ENCODE assay signal across 3 cellular contexts in genomic region chr17:79722787-79723186, GRCh38.
TF ChIP-seq lines count a peak whose summit lies in the region.

No MANE protein-coding gene starts in this region.

TF ChIP-seq in HepG2, 621 proteins besides CTCF, POLR2A, EP300 and RAD21:
- TF ChIP-seq MEIS1 (CRISPR knock-in tag; IDR thresholded peaks at IDR 0.05; ENCODE audit: borderline replicate concordance) (no peak), SMC3 (IDR thresholded peaks at IDR 0.05; ENCODE audit: low read length) (no peak), CBX5 (CRISPR knock-in tag; IDR thresholded peaks at IDR 0.05; ENCODE audit: borderline replicate concordance) (no peak), ZNF768 (CRISPR knock-in tag; IDR thresholded peaks at IDR 0.05) (no peak), ZNF589 (CRISPR knock-in tag; conservative IDR thresholded peaks at IDR 0.05) (0 out of 2 replicates have a peak, but pooled peaks have one; percentile 52), NR1H2 (CRISPR knock-in tag; IDR thresholded peaks at IDR 0.05; ENCODE audit: borderline replicate concordance, low read depth) (no peak), ZNF737 (CRISPR knock-in tag; IDR thresholded peaks at IDR 0.05; ENCODE audit: borderline replicate concordance) (0 out of 2 replicates have a peak, but pooled peaks have one; percentile 34), SCMH1 (CRISPR knock-in tag; IDR thresholded peaks at IDR 0.05; ENCODE audit: borderline replicate concordance) (peak; percentile 54; the same call in 1 of the 2 replicates)
- TF ChIP-seq, protein P1, sequence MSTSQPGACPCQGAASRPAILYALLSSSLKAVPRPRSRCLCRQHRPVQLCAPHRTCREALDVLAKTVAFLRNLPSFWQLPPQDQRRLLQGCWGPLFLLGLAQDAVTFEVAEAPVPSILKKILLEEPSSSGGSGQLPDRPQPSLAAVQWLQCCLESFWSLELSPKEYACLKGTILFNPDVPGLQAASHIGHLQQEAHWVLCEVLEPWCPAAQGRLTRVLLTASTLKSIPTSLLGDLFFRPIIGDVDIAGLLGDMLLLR (CRISPR knock-in tag; IDR thresholded peaks at IDR 0.05), result 0 out of 2 replicates have a peak, but pooled peaks have one; percentile 21
- TF ChIP-seq, protein P2, sequence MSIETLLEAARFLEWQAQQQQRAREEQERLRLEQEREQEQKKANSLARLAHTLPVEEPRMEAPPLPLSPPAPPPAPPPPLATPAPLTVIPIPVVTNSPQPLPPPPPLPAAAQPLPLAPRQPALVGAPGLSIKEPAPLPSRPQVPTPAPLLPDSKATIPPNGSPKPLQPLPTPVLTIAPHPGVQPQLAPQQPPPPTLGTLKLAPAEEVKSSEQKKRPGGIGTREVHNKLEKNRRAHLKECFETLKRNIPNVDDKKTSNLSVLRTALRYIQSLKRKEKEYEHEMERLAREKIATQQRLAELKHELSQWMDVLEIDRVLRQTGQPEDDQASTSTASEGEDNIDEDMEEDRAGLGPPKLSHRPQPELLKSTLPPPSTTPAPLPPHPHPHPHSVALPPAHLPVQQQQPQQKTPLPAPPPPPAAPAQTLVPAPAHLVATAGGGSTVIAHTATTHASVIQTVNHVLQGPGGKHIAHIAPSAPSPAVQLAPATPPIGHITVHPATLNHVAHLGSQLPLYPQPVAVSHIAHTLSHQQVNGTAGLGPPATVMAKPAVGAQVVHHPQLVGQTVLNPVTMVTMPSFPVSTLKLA (IDR thresholded peaks at IDR 0.05), result peak; percentile 80

TF ChIP-seq in GM12878, 131 proteins besides CTCF, POLR2A, EP300 and RAD21:
- TF ChIP-seq HDGF (IDR thresholded peaks at IDR 0.05), result no peak
- TF ChIP-seq, protein P3, sequence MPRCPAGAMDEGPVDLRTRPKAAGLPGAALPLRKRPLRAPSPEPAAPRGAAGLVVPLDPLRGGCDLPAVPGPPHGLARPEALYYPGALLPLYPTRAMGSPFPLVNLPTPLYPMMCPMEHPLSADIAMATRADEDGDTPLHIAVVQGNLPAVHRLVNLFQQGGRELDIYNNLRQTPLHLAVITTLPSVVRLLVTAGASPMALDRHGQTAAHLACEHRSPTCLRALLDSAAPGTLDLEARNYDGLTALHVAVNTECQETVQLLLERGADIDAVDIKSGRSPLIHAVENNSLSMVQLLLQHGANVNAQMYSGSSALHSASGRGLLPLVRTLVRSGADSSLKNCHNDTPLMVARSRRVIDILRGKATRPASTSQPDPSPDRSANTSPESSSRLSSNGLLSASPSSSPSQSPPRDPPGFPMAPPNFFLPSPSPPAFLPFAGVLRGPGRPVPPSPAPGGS (IDR thresholded peaks at IDR 0.05; ENCODE audit: borderline replicate concordance, insufficient read depth, low read depth, low read length, poor library complexity, severe bottlenecking), result peak; percentile 87
- TF ChIP-seq, protein P4, sequence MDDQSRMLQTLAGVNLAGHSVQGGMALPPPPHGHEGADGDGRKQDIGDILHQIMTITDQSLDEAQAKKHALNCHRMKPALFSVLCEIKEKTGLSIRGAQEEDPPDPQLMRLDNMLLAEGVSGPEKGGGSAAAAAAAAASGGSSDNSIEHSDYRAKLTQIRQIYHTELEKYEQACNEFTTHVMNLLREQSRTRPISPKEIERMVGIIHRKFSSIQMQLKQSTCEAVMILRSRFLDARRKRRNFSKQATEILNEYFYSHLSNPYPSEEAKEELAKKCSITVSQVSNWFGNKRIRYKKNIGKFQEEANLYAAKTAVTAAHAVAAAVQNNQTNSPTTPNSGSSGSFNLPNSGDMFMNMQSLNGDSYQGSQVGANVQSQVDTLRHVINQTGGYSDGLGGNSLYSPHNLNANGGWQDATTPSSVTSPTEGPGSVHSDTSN (IDR thresholded peaks at IDR 0.05; ENCODE audit: insufficient replicate concordance, low read depth, low read length), result peak; percentile 24

TF ChIP-seq in H1, 55 proteins besides CTCF, POLR2A, EP300 and RAD21:
- TF ChIP-seq NRF1 (IDR thresholded peaks at IDR 0.05; ENCODE audit: low read depth, low read length), result no peak
- TF ChIP-seq CHD7 (IDR thresholded peaks at IDR 0.05; ENCODE audit: insufficient replicate concordance, low read length), result no peak
- no peak for TF ChIP-seq ATF3 (IDR thresholded peaks at IDR 0.05; ENCODE audit: insufficient read depth, low read depth, low read length)
- no peak for TF ChIP-seq TAF1 (IDR thresholded peaks at IDR 0.05; ENCODE audit: low read depth, low read length)
- TF ChIP-seq MAFK (IDR thresholded peaks at IDR 0.05; ENCODE audit: low read depth, low read length), result no peak
TF ChIP-seq in H1: peak in this region for 0.
